In genomic region chr17:50675190-50675589, GRCh38 we compare ENCODE assay signal across 18 cellular contexts. TPM values are rescaled to one million over a fixed set of nuclear protein-coding genes. Genes with fewer than 3 reads are reported as not detected.
"Had no signal": no experiment of that assay in that cellular context is flagged by ENCODE, and none has a peak within 500 bp of the region (broad histone marks: within the 10 kb centered on the region; RNA-seq: fewer than 3 reads in every experiment).

No MANE protein-coding gene starts in this region.

- H3K27ac ChIP-seq: ascending aorta, breast epithelium, ovary, thoracic aorta had no signal

- H3K36me3 ChIP-seq: breast epithelium, ovary had no signal

- H3K27me3 ChIP-seq: ascending aorta, breast epithelium, ovary had no signal

- ATAC-seq: activated CD8-positive, alpha-beta T cell treated with anti-CD3 and anti-CD28 coated beads, Interleukin-2, amount 10 ng/mL, durations not matched to agents 7 days and 5 days; activated T-cell treated with anti-CD3 and anti-CD28 coated beads, Interleukin-2, amount 50 U/mL, for 4 hours; sciatic nerve; SK-N-SH treated with all-trans-retinoic acid at 6 μM for 48 hours; stimulated activated memory B cell treated with anti-CD40 and anti-IgM and Interleukin-4, amounts not matched to agents 10 μg/mL and 1 μg/mL and 100 μg/mL, for 72 hours had no signal

- H3K9me3 Mint-ChIP-seq: activated CD4-positive, alpha-beta T cell treated with anti-CD3 and anti-CD28 coated beads, Interleukin-2, amount 10 ng/mL, durations not matched to agents 24 days and 14 days; activated naive CD4-positive, alpha-beta T cell treated with anti-CD3 and anti-CD28 coated beads for 36 hours; activated T-cell treated with anti-CD3 and anti-CD28 coated beads, Interleukin-2, amount 50 U/mL, for 4 hours; dendritic cell treated with granulocyte-macrophage colony-stimulating factor and Interleukin-4, amounts not matched to agents 40 ng/mL and 50 ng/mL, for 4 days; mesothelial cell of epicardium; stimulated activated memory B cell treated with anti-CD40 and anti-IgM and Interleukin-4, amounts not matched to agents 10 μg/mL and 1 μg/mL and 100 μg/mL, for 72 hours had no signal

- H3K27ac Mint-ChIP-seq: activated CD4-positive, alpha-beta T cell treated with anti-CD3 and anti-CD28 coated beads, Interleukin-2, amount 10 ng/mL, durations not matched to agents 24 days and 14 days; activated CD8-positive, alpha-beta T cell treated with anti-CD3 and anti-CD28 coated beads, Interleukin-2, amount 10 ng/mL, durations not matched to agents 7 days and 5 days; activated naive CD4-positive, alpha-beta T cell treated with anti-CD3 and anti-CD28 coated beads for 36 hours; dendritic cell treated with granulocyte-macrophage colony-stimulating factor and Interleukin-4, amounts not matched to agents 40 ng/mL and 50 ng/mL, for 4 days; mesothelial cell of epicardium; stimulated activated memory B cell treated with anti-CD40 and anti-IgM and Interleukin-4, amounts not matched to agents 10 μg/mL and 1 μg/mL and 100 μg/mL, for 72 hours had no signal

- H3K36me3 Mint-ChIP-seq: mesothelial cell of epicardium; stimulated activated memory B cell treated with anti-CD40 and anti-IgM and Interleukin-4, amounts not matched to agents 10 μg/mL and 1 μg/mL and 100 μg/mL, for 72 hours had no signal

- H3K9me3 ChIP-seq: ascending aorta, breast epithelium, ovary, thoracic aorta had no signal

- H3K4me1 ChIP-seq: breast epithelium had no signal

- H3K4me3 ChIP-seq: ascending aorta, breast epithelium, lung, ovary, thoracic aorta had no signal

- DNase-seq: activated CD4-positive, alpha-beta T cell treated with anti-CD3 and anti-CD28 coated beads, Interleukin-2, amount 10 ng/mL, durations not matched to agents 24 days and 14 days; activated CD8-positive, alpha-beta T cell treated with anti-CD3 and anti-CD28 coated beads, Interleukin-2, amount 10 ng/mL, durations not matched to agents 7 days and 5 days; activated naive CD4-positive, alpha-beta T cell treated with anti-CD3 and anti-CD28 coated beads for 36 hours; activated T-cell treated with anti-CD3 and anti-CD28 coated beads, Interleukin-2, amount 50 U/mL, for 4 hours; effector memory CD4-positive, alpha-beta T cell; stimulated activated CD4-positive, alpha-beta T cell treated with anti-CD3 and anti-CD28 coated beads, Interleukin-4, amount 100 ng/mL, for 24 hours; T-helper 1 cell; T-helper 9 cell had no signal

RNA-seq across cellular contexts. Expression of gene ABCC3, which starts 40.5 kb away (rescaled TPM):
- total RNA-seq: activated CD4-positive, alpha-beta T cell treated with anti-CD3 and anti-CD28 coated beads, Interleukin-2, amount 10 ng/mL, durations not matched to agents 24 days and 14 days; activated CD8-positive, alpha-beta T cell treated with anti-CD3 and anti-CD28 coated beads, Interleukin-2, amount 10 ng/mL, durations not matched to agents 7 days and 5 days; activated naive CD4-positive, alpha-beta T cell treated with anti-CD3 and anti-CD28 coated beads for 36 hours had no signal
